12 cellular contexts compared by ENCODE assay signal in the genomic region with DNA sequence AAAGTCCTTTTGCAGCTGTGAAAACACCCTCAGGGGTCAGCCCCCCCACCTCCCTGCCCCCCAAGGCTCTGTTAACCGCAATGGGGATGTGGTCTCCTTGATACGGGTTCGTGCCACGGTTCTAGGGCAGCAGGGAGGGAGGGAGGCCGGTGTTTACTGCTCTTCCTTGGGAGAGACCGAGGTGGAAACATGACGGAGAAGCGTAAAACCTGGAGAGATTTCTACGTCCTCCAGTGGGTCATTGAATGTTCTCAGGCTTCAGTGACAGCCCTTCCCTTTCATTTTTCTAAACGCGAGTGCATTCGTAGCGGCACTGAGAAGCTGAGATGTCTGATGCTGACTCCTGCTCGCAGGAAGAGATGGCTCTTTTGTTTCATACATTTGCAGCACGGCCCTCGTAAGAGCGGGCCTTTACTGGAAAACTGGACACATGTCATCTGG. TPM values are rescaled to one million over a fixed set of nuclear protein-coding genes. Genes with fewer than 3 reads are reported as not detected.
A peak's percentile ranks its signal among the peaks of the same experiment; 100 is the strongest.
DNase-seq lines count a peak whose midpoint lies in the region; ATAC-seq lines count a peak whose summit lies in the region.
"Had no signal": no experiment of that assay in that cellular context is flagged by ENCODE, and none has a peak within 500 bp of the region (broad histone marks: within the 10 kb centered on the region; RNA-seq: fewer than 3 reads in every experiment).

No MANE protein-coding gene starts in this region.

- peaks cover 4% of the 10 kb centered on the region for H3K4me1 Mint-ChIP-seq in activated CD4-positive, alpha-beta T cell treated with anti-CD3 and anti-CD28 coated beads, Interleukin-2, amount 10 ng/mL, durations not matched to agents 24 days and 14 days
- peaks cover 19% of the 10 kb centered on the region for H3K4me1 Mint-ChIP-seq in stimulated activated naive CD8-positive, alpha-beta T cell treated with anti-CD3 and anti-CD28 coated beads, Interleukin-15, Interleukin-2, amounts not matched to agents 100 ng/mL and 50 ng/mL, for 24 hours (ENCODE audit: low read depth)

- no peak overlapping the region for H3K4me3 Mint-ChIP-seq in activated CD4-positive, alpha-beta T cell treated with anti-CD3 and anti-CD28 coated beads, Interleukin-2, amount 10 ng/mL, durations not matched to agents 24 days and 14 days
- peak overlapping the region; percentile 66 for H3K4me3 Mint-ChIP-seq in stimulated activated naive CD8-positive, alpha-beta T cell treated with anti-CD3 and anti-CD28 coated beads, Interleukin-15, Interleukin-2, amounts not matched to agents 100 ng/mL and 50 ng/mL, for 24 hours

- no peaks in the 10 kb centered on the region for H3K36me3 ChIP-seq in iPS-20b (ENCODE audit: insufficient read depth, low read depth, low read length)
- H3K36me3 ChIP-seq: left lung, SJSA1 had no signal

- H3K36me3 Mint-ChIP-seq in activated CD4-positive, alpha-beta T cell treated with anti-CD3 and anti-CD28 coated beads, Interleukin-2, amount 10 ng/mL, durations not matched to agents 24 days and 14 days (ENCODE audit: low read depth), result no peaks in the 10 kb centered on the region
- H3K36me3 Mint-ChIP-seq in stimulated activated naive CD8-positive, alpha-beta T cell treated with anti-CD3 and anti-CD28 coated beads, Interleukin-15, Interleukin-2, amounts not matched to agents 100 ng/mL and 50 ng/mL, for 24 hours (ENCODE audit: low read depth), result no peaks in the 10 kb centered on the region

- intact Hi-C loops in activated CD4-positive, alpha-beta T cell treated with anti-CD3 and anti-CD28 coated beads, Interleukin-2, amount 10 ng/mL, durations not matched to agents 24 days and 14 days (cut with micrococcal nuclease), result no loop called here

- H3K27ac ChIP-seq in iPS-20b (ENCODE audit: low read length), result no peak overlapping the region
- H3K27ac ChIP-seq: left lung, SJSA1 had no signal

- H3K4me3 ChIP-seq in iPS-20b (ENCODE audit: low read length), result peak overlapping the region; percentile 64
- H3K4me3 ChIP-seq: left lung, SJSA1 had no signal

- H3K4me1 ChIP-seq in iPS-20b (ENCODE audit: insufficient read depth, low read length), result peaks cover 5% of the 10 kb centered on the region; the same call in 1 of the 2 replicates

- no peak overlapping the region for H3K27ac Mint-ChIP-seq in activated CD4-positive, alpha-beta T cell treated with anti-CD3 and anti-CD28 coated beads, Interleukin-2, amount 10 ng/mL, durations not matched to agents 24 days and 14 days
- H3K27ac Mint-ChIP-seq in stimulated activated naive CD8-positive, alpha-beta T cell treated with anti-CD3 and anti-CD28 coated beads, Interleukin-15, Interleukin-2, amounts not matched to agents 100 ng/mL and 50 ng/mL, for 24 hours, result no peak overlapping the region

- peaks cover 40% of the 10 kb centered on the region for H3K27me3 ChIP-seq in iPS-20b (ENCODE audit: insufficient read depth, low read length)

- peaks cover 54% of the 10 kb centered on the region for H3K27me3 Mint-ChIP-seq in activated CD4-positive, alpha-beta T cell treated with anti-CD3 and anti-CD28 coated beads, Interleukin-2, amount 10 ng/mL, durations not matched to agents 24 days and 14 days
- H3K27me3 Mint-ChIP-seq in stimulated activated naive CD8-positive, alpha-beta T cell treated with anti-CD3 and anti-CD28 coated beads, Interleukin-15, Interleukin-2, amounts not matched to agents 100 ng/mL and 50 ng/mL, for 24 hours, result peaks cover 47% of the 10 kb centered on the region

- DNase-seq in activated CD4-positive, alpha-beta T cell treated with anti-CD3 and anti-CD28 coated beads, Interleukin-2, amount 10 ng/mL, durations not matched to agents 24 days and 14 days, result peak; percentile 54
- DNase-seq in activated CD4-positive, alpha-beta T cell treated with anti-CD3 and anti-CD28 coated beads, Interleukin-2, amount 50 U/mL, for 1 hour, result no peak
- DNase-seq in activated gamma-delta T cell treated with anti-CD3 and anti-CD28 coated beads, Interleukin-2, amount 50 U/mL, for 16 hours (ENCODE audit: low read depth), result peak; percentile 4
- DNase-seq in OCI-M2 (lab: John Stamatoyannopoulos, UW; ENCODE audit: unreplicated experiment), result no peak
- DNase-seq: left lung, NCI-H187, trophoblast cell had no signal

- no peaks in the 10 kb centered on the region for H3K9me3 Mint-ChIP-seq in activated CD4-positive, alpha-beta T cell treated with anti-CD3 and anti-CD28 coated beads, Interleukin-2, amount 10 ng/mL, durations not matched to agents 24 days and 14 days
- H3K9me3 Mint-ChIP-seq in stimulated activated naive CD8-positive, alpha-beta T cell treated with anti-CD3 and anti-CD28 coated beads, Interleukin-15, Interleukin-2, amounts not matched to agents 100 ng/mL and 50 ng/mL, for 24 hours, result no peaks in the 10 kb centered on the region

- H3K9me3 ChIP-seq in iPS-20b (ENCODE audit: insufficient read depth, low read depth, low read length), result no peaks in the 10 kb centered on the region
- H3K9me3 ChIP-seq: left lung had no signal

- peak overlapping the region; percentile 26; the same call in 1 of the 2 replicates for H3K9ac ChIP-seq in iPS-20b (ENCODE audit: low read depth, low read length)

- no peak for ATAC-seq in GM21717 (IDR thresholded peaks at IDR 0.05; ENCODE audit: unreplicated experiment)
- no peak for ATAC-seq in HG03175 (IDR thresholded peaks at IDR 0.05; ENCODE audit: unreplicated experiment)
- ATAC-seq: left lung had no signal

RNA-seq across cellular contexts. Expression of a gene that starts 40.5 kb away (rescaled TPM):
- total RNA-seq in activated CD4-positive, alpha-beta T cell treated with anti-CD3 and anti-CD28 coated beads, Interleukin-2, amount 10 ng/mL, durations not matched to agents 24 days and 14 days, result 44.7 and 45.9 TPM in 2 replicates

Comparison
In these comparisons a context has a peak if more than half of its experiments do, and no peak if none do; other contexts are left out.
1. DNase-seq: peak in activated CD4-positive, alpha-beta T cell treated with anti-CD3 and anti-CD28 coated beads, Interleukin-2, amount 10 ng/mL, durations not matched to agents 24 days and 14 days (single experiment) and activated gamma-delta T cell treated with anti-CD3 and anti-CD28 coated beads, Interleukin-2, amount 50 U/mL, for 16 hours (single experiment); none in activated CD4-positive, alpha-beta T cell treated with anti-CD3 and anti-CD28 coated beads, Interleukin-2, amount 50 U/mL, for 1 hour (single experiment) and OCI-M2 (single experiment).